In genomic region chr15:98694153-98694552, GRCh38 we compare ENCODE assay signal across 1 cellular context.
TF ChIP-seq lines count a peak whose summit lies in the region.

No MANE protein-coding gene starts in this region.

TF ChIP-seq in HepG2, 621 proteins besides CTCF, POLR2A, EP300 and RAD21:
- TF ChIP-seq ZNF576 (CRISPR knock-in tag; IDR thresholded peaks at IDR 0.05) (no peak), MIER2 (CRISPR knock-in tag; IDR thresholded peaks at IDR 0.05) (no peak)
TF ChIP-seq in HepG2: peak in this region for 0.
